In genomic region chr3:114121996-114122709, GRCh38 we compare ENCODE assay signal across 12 cellular contexts. TPM values are rescaled to one million over a fixed set of nuclear protein-coding genes. Genes with fewer than 3 reads are reported as not detected.
DNase-seq lines count a peak whose midpoint lies in the region; ATAC-seq and TF ChIP-seq lines count a peak whose summit lies in the region.
"Had no signal": no experiment of that assay in that cellular context is flagged by ENCODE, and none has a peak within 500 bp of the region (broad histone marks: within the 10 kb centered on the region; RNA-seq: fewer than 3 reads in every experiment).

No MANE protein-coding gene starts in this region.

- H3K27ac ChIP-seq in right lobe of liver: peak overlapping the region in 1 of 3 donors; percentile 29
- H3K27ac ChIP-seq: C4-2B had no signal

- WGBS in right lobe of liver (ENCODE audit: insufficient coverage, low coverage, low lambda C conversion rate, missing lambda C conversion rate): 53% methylated on average over 4 of the region's 4 CpGs

- DNase-seq in stimulated activated naive CD8-positive, alpha-beta T cell treated with anti-CD3 and anti-CD28 coated beads, Interleukin-15, amount 100 ng/mL, for 72 hours: no peak
- no peak for DNase-seq in stimulated activated naive CD8-positive, alpha-beta T cell treated with anti-CD3 and anti-CD28 coated beads, Interleukin-15, Interleukin-2, amounts not matched to agents 100 U/mL and 50 U/mL, for 24 hours
- peak; percentile 65 to 77 for DNase-seq in cardiac fibroblast (ENCODE audit: low read depth in 2 of 2)
- DNase-seq in right lobe of liver: no peak
- no peak for DNase-seq in ureter (ENCODE audit: low spot score)
- DNase-seq: activated naive CD8-positive, alpha-beta T cell treated with anti-CD3 and anti-CD28 coated beads, Interleukin-2, amount 10 ng/mL, durations not matched to agents 7 days and 5 days; stimulated activated CD4-positive, alpha-beta T cell treated with anti-CD3 and anti-CD28 coated beads, Interleukin-1b, Interleukin-23, amount 100 ng/mL, for 48 hours had no signal

- no peaks in the 10 kb centered on the region for H3K9me3 Mint-ChIP-seq in stimulated activated naive CD8-positive, alpha-beta T cell treated with anti-CD3 and anti-CD28 coated beads, Interleukin-15, amount 100 ng/mL, for 72 hours

- H3K36me3 ChIP-seq in right lobe of liver: no peaks in the 10 kb centered on the region

- H3K27me3 Mint-ChIP-seq in stimulated activated naive CD8-positive, alpha-beta T cell treated with anti-CD3 and anti-CD28 coated beads, Interleukin-15, amount 100 ng/mL, for 72 hours: no peaks in the 10 kb centered on the region

- H3K4me1 ChIP-seq in right lobe of liver: no peaks in the 10 kb centered on the region

- no peaks in the 10 kb centered on the region for H3K4me1 Mint-ChIP-seq in stimulated activated naive CD8-positive, alpha-beta T cell treated with anti-CD3 and anti-CD28 coated beads, Interleukin-15, amount 100 ng/mL, for 72 hours
- H3K4me1 Mint-ChIP-seq: activated naive CD8-positive, alpha-beta T cell treated with anti-CD3 and anti-CD28 coated beads, Interleukin-2, amount 10 ng/mL, durations not matched to agents 7 days and 5 days had no signal

- TF ChIP-seq POLR2A in right lobe of liver (IDR thresholded peaks at IDR 0.05): no peak

- H3K4me3 ChIP-seq in cardiac fibroblast (replicated peaks in 1 of 2; ENCODE audit: low read depth in 2 of 2, low read length in 2 of 2): no peak overlapping the region
- H3K4me3 ChIP-seq in right lobe of liver: no peak overlapping the region

- no peaks in the 10 kb centered on the region for H3K27me3 ChIP-seq in right lobe of liver

- TF ChIP-seq CTCF in cardiac fibroblast (IDR thresholded peaks at IDR 0.05; ENCODE audit: low read depth, low read length) (no peak), right lobe of liver (IDR thresholded peaks at IDR 0.05) (no peak)

- H3K27ac Mint-ChIP-seq in stimulated activated naive CD8-positive, alpha-beta T cell treated with anti-CD3 and anti-CD28 coated beads, Interleukin-15, amount 100 ng/mL, for 72 hours: peak overlapping the region; percentile 72 to 76
- H3K27ac Mint-ChIP-seq: activated naive CD8-positive, alpha-beta T cell treated with anti-CD3 and anti-CD28 coated beads, Interleukin-2, amount 10 ng/mL, durations not matched to agents 7 days and 5 days had no signal

- intact Hi-C loops in right lobe of liver (cut with DNase I): no loop called here

- H3K4me3 Mint-ChIP-seq in stimulated activated naive CD8-positive, alpha-beta T cell treated with anti-CD3 and anti-CD28 coated beads, Interleukin-15, amount 100 ng/mL, for 72 hours: no peak overlapping the region
- H3K4me3 Mint-ChIP-seq: activated naive CD8-positive, alpha-beta T cell treated with anti-CD3 and anti-CD28 coated beads, Interleukin-2, amount 10 ng/mL, durations not matched to agents 7 days and 5 days had no signal

- no peak for ATAC-seq in stimulated activated naive CD8-positive, alpha-beta T cell treated with anti-CD3 and anti-CD28 coated beads, Interleukin-15, amount 100 ng/mL, for 72 hours
- no peak for ATAC-seq in stimulated activated naive CD8-positive, alpha-beta T cell treated with anti-CD3 and anti-CD28 coated beads, Interleukin-15, Interleukin-2, amounts not matched to agents 100 U/mL and 50 U/mL, for 24 hours
- ATAC-seq in right lobe of liver (peak; percentile 80 to 96 (median 86)), HG03139 (IDR thresholded peaks at IDR 0.05; ENCODE audit: unreplicated experiment) (no peak), HG03457 (IDR thresholded peaks at IDR 0.05; ENCODE audit: unreplicated experiment) (no peak), HG03469 (IDR thresholded peaks at IDR 0.05; ENCODE audit: unreplicated experiment) (no peak)

- H3K9me3 ChIP-seq in right lobe of liver: no peaks in the 10 kb centered on the region

RNA-seq across cellular contexts. Expression of gene DRD3, which starts 56.7 kb away (rescaled TPM):
- total RNA-seq in right lobe of liver: not detected
- total RNA-seq in ureter: not detected
- total RNA-seq: T-helper 2 cell treated with Interferon-gamma antibody and Interleukin-4, amounts not matched to agents 100 ng/mL and 5 ng/mL, for 36 hours had no signal

Comparison
In these comparisons a context has a peak if more than half of its experiments do, and no peak if none do; other contexts are left out.
1. ATAC-seq: peak in right lobe of liver (4 of 4); none in stimulated activated naive CD8-positive, alpha-beta T cell treated with anti-CD3 and anti-CD28 coated beads, Interleukin-15, amount 100 ng/mL, for 72 hours (single experiment), stimulated activated naive CD8-positive, alpha-beta T cell treated with anti-CD3 and anti-CD28 coated beads, Interleukin-15, Interleukin-2, amounts not matched to agents 100 U/mL and 50 U/mL, for 24 hours (single experiment), HG03139 (single experiment), HG03457 (single experiment) and HG03469 (single experiment).
2. DNase-seq: peak in cardiac fibroblast (2 of 2); none in stimulated activated naive CD8-positive, alpha-beta T cell treated with anti-CD3 and anti-CD28 coated beads, Interleukin-15, amount 100 ng/mL, for 72 hours (0 of 2), stimulated activated naive CD8-positive, alpha-beta T cell treated with anti-CD3 and anti-CD28 coated beads, Interleukin-15, Interleukin-2, amounts not matched to agents 100 U/mL and 50 U/mL, for 24 hours (single experiment), right lobe of liver (0 of 3) and ureter (single experiment).